1 cellular context compared by ENCODE assay signal in genomic region chr7:30647589-30647988, GRCh38.
TF ChIP-seq lines count a peak whose summit lies in the region.

No MANE protein-coding gene starts in this region.

TF ChIP-seq in K562, 482 proteins besides CTCF, POLR2A, EP300 and RAD21:
- TF ChIP-seq ID3 (CRISPR knock-in tag; IDR thresholded peaks at IDR 0.05), result no peak
- no peak for TF ChIP-seq ID3 (tag; IDR thresholded peaks at IDR 0.05)
- TF ChIP-seq ZNF586 (CRISPR knock-in tag; conservative IDR thresholded peaks at IDR 0.05), result no peak
- TF ChIP-seq POLR2G (IDR thresholded peaks at IDR 0.05; ENCODE audit: low read depth, low read length), result no peak
- no peak for TF ChIP-seq BCL6 (CRISPR knock-in tag; IDR thresholded peaks at IDR 0.05)
- TF ChIP-seq ZNF354B (CRISPR knock-in tag; IDR thresholded peaks at IDR 0.05), result no peak
- no peak for TF ChIP-seq DACH1 (IDR thresholded peaks at IDR 0.05; ENCODE audit: partially characterized antibody)
